20 cellular contexts compared by ENCODE assay signal in genomic region chr15:63663906-63664305, GRCh38.
"Had no signal": no experiment of that assay in that cellular context is flagged by ENCODE, and none has a peak within 500 bp of the region (broad histone marks: within the 10 kb centered on the region; RNA-seq: fewer than 3 reads in every experiment).

No MANE protein-coding gene starts in this region.

- DNase-seq: activated CD4-positive, alpha-beta T cell treated with anti-CD3 and anti-CD28 coated beads for 1 hour; activated CD4-positive, alpha-beta T cell treated with anti-CD3 and anti-CD28 coated beads, Interleukin-2, amount 50 U/mL, for 1 hour; activated CD8-positive, alpha-beta T cell treated with anti-CD3 and anti-CD28 coated beads, Interleukin-2, amount 10 ng/mL, durations not matched to agents 7 days and 5 days; body of pancreas; caudate nucleus; dermis blood vessel endothelial cell; effector CD8-positive, alpha-beta T cell; foreskin melanocyte; kidney glomerular epithelial cell; left ventricle myocardium inferior; midbrain; ovary; stimulated activated CD4-positive, alpha-beta T cell treated with anti-CD3 and anti-CD28 coated beads, Interleukin-4, amount 100 ng/mL, for 1 hour; stimulated activated naive CD4-positive, alpha-beta T cell had no signal

- H3K4me3 ChIP-seq: body of pancreas, left ventricle myocardium inferior, ovary, prostate gland, thoracic aorta, vagina had no signal

- H3K27ac ChIP-seq: body of pancreas, left ventricle myocardium inferior, ovary, prostate gland, thoracic aorta, vagina had no signal

- H3K4me3 Mint-ChIP-seq: activated CD8-positive, alpha-beta T cell treated with anti-CD3 and anti-CD28 coated beads, Interleukin-2, amount 10 ng/mL, durations not matched to agents 7 days and 5 days; activated T-helper 17 cell treated with anti-CD3 and anti-CD28 coated beads, Interleukin-2, amount 50 U/mL, for 72 hours; natural killer cell treated with Interleukin-12 subunit alpha and Interleukin-12 subunit beta and Interleukin-15 and Interleukin-18, amount 100 ng/mL, for 72 hours; type B pancreatic cell had no signal

- H3K36me3 ChIP-seq: ovary, prostate gland had no signal

- H3K27me3 ChIP-seq: body of pancreas, ovary, vagina had no signal

- H3K4me1 ChIP-seq: body of pancreas, prostate gland, vagina had no signal

- H3K27ac Mint-ChIP-seq: activated CD8-positive, alpha-beta T cell treated with anti-CD3 and anti-CD28 coated beads, Interleukin-2, amount 10 ng/mL, durations not matched to agents 7 days and 5 days; natural killer cell treated with Interleukin-12 subunit alpha and Interleukin-12 subunit beta and Interleukin-15 and Interleukin-18, amount 100 ng/mL, for 72 hours; type B pancreatic cell had no signal

- ATAC-seq: activated CD8-positive, alpha-beta T cell treated with anti-CD3 and anti-CD28 coated beads, Interleukin-2, amount 10 ng/mL, durations not matched to agents 7 days and 5 days; activated T-helper 17 cell treated with anti-CD3 and anti-CD28 coated beads, Interleukin-2, amount 50 U/mL, for 72 hours; body of pancreas; natural killer cell treated with Interleukin-12 subunit alpha and Interleukin-12 subunit beta and Interleukin-15 and Interleukin-18, amount 100 ng/mL, for 72 hours had no signal

- H3K27me3 Mint-ChIP-seq: activated T-helper 17 cell treated with anti-CD3 and anti-CD28 coated beads, Interleukin-2, amount 50 U/mL, for 72 hours; natural killer cell treated with Interleukin-12 subunit alpha and Interleukin-12 subunit beta and Interleukin-15 and Interleukin-18, amount 100 ng/mL, for 72 hours; type B pancreatic cell had no signal

- H3K9me3 ChIP-seq: body of pancreas, left ventricle myocardium inferior, ovary, prostate gland, thoracic aorta, vagina had no signal

- H3K9me3 Mint-ChIP-seq: activated T-helper 17 cell treated with anti-CD3 and anti-CD28 coated beads, Interleukin-2, amount 50 U/mL, for 72 hours; natural killer cell treated with Interleukin-12 subunit alpha and Interleukin-12 subunit beta and Interleukin-15 and Interleukin-18, amount 100 ng/mL, for 72 hours; type B pancreatic cell had no signal
